In the genomic region with DNA sequence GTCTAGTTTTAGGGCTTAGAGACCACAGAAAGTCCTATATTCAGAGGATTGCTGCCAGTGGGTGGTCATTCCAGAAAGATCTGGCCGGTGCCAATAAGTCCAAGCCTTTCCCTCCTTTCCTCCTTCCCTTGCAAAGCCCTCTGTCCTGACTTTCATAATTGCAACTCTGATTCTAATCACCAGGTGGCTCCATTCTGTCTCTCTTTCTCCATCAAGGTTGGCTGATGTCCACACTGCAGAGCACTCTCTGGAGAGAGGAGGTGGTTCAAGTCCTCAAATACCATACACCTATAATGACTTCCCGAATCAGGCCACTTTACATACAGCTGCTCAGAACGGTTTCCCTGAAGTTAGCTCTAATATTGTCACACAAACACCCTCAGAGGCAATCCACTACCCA, we compare ENCODE assay signal across 9 cellular contexts. TPM values are rescaled to one million over a fixed set of nuclear protein-coding genes. Genes with fewer than 3 reads are reported as not detected.
DNase-seq lines count a peak whose midpoint lies in the region; ATAC-seq and TF ChIP-seq lines count a peak whose summit lies in the region.
"Had no signal": no experiment of that assay in that cellular context is flagged by ENCODE, and none has a peak within 500 bp of the region (broad histone marks: within the 10 kb centered on the region; RNA-seq: fewer than 3 reads in every experiment).

No MANE protein-coding gene starts in this region.

- 54 to 83% methylated on average over 3 of the region's 3 CpGs for WGBS in aorta, 2 donors

- H3K9me3 ChIP-seq in aorta (ENCODE audit: control insufficient read depth, low read length), result no peaks in the 10 kb centered on the region

- no peaks in the 10 kb centered on the region for H3K27me3 Mint-ChIP-seq in activated T-helper 2 cell treated with anti-CD3 and anti-CD28 coated beads, Interferon-gamma antibody, Interleukin-2, Interleukin-4, amounts not matched to agents 10 μg/mL and 5 μg/mL and 100 μg/mL, durations not matched to agents 14 hours and 24 hours and 36 hours (ENCODE audit: low read depth)
- H3K27me3 Mint-ChIP-seq: activated naive CD4-positive, alpha-beta T cell treated with anti-CD3 and anti-CD28 coated beads, Interleukin-2, amount 50 U/mL, for 24 hours had no signal

- DNase-seq in AG20443 (ENCODE audit: low spot score) (peak; percentile 38), HCEC 1CT (peak; percentile 23), NCI-H82 treated with DMSO at 0.1 percent for 48 hours (lab: John Stamatoyannopoulos, UW; ENCODE audit: unreplicated experiment) (peak; percentile 1), fibroblast of the aortic adventitia (ENCODE audit: low read depth) (peak; percentile 54), occipital lobe (lab: John Stamatoyannopoulos, UW) (no peak), aorta (no peak)
- no peak for DNase-seq in activated CD4-positive, CD25-positive, alpha-beta regulatory T cell (lab: John Stamatoyannopoulos, UW)
- DNase-seq in activated T-helper 2 cell treated with anti-CD3 and anti-CD28 coated beads, Interferon-gamma antibody, Interleukin-2, Interleukin-4, amounts not matched to agents 10 μg/mL and 5 μg/mL and 100 μg/mL, durations not matched to agents 14 hours and 24 hours and 36 hours (ENCODE audit: low spot score), result no peak

- H3K27ac Mint-ChIP-seq in activated T-helper 2 cell treated with anti-CD3 and anti-CD28 coated beads, Interferon-gamma antibody, Interleukin-2, Interleukin-4, amounts not matched to agents 10 μg/mL and 5 μg/mL and 100 μg/mL, durations not matched to agents 14 hours and 24 hours and 36 hours, result no peak overlapping the region
- H3K27ac Mint-ChIP-seq: activated naive CD4-positive, alpha-beta T cell treated with anti-CD3 and anti-CD28 coated beads, Interleukin-2, amount 50 U/mL, for 24 hours had no signal

- H3K4me1 Mint-ChIP-seq in activated T-helper 2 cell treated with anti-CD3 and anti-CD28 coated beads, Interferon-gamma antibody, Interleukin-2, Interleukin-4, amounts not matched to agents 10 μg/mL and 5 μg/mL and 100 μg/mL, durations not matched to agents 14 hours and 24 hours and 36 hours (ENCODE audit: low read depth), result no peaks in the 10 kb centered on the region
- H3K4me1 Mint-ChIP-seq: activated naive CD4-positive, alpha-beta T cell treated with anti-CD3 and anti-CD28 coated beads, Interleukin-2, amount 50 U/mL, for 24 hours had no signal

- peak; percentile 56 for TF ChIP-seq CTCF in fibroblast of the aortic adventitia (IDR thresholded peaks at IDR 0.05; ENCODE audit: insufficient read depth, low read length)

- H3K36me3 Mint-ChIP-seq in activated T-helper 2 cell treated with anti-CD3 and anti-CD28 coated beads, Interferon-gamma antibody, Interleukin-2, Interleukin-4, amounts not matched to agents 10 μg/mL and 5 μg/mL and 100 μg/mL, durations not matched to agents 14 hours and 24 hours and 36 hours (ENCODE audit: low read depth), result no peaks in the 10 kb centered on the region

- no peak overlapping the region for H3K27ac ChIP-seq in aorta (ENCODE audit: low read depth in 1 of 2, low read length in 2 of 2)

- H3K4me3 Mint-ChIP-seq in activated T-helper 2 cell treated with anti-CD3 and anti-CD28 coated beads, Interferon-gamma antibody, Interleukin-2, Interleukin-4, amounts not matched to agents 10 μg/mL and 5 μg/mL and 100 μg/mL, durations not matched to agents 14 hours and 24 hours and 36 hours (ENCODE audit: low read depth), result no peak overlapping the region
- H3K4me3 Mint-ChIP-seq: activated naive CD4-positive, alpha-beta T cell treated with anti-CD3 and anti-CD28 coated beads, Interleukin-2, amount 50 U/mL, for 24 hours had no signal

- intact Hi-C loops in activated T-helper 2 cell treated with anti-CD3 and anti-CD28 coated beads, Interferon-gamma antibody, Interleukin-2, Interleukin-4, amounts not matched to agents 10 μg/mL and 5 μg/mL and 100 μg/mL, durations not matched to agents 14 hours and 24 hours and 36 hours (cut with micrococcal nuclease), result no loop called here
- intact Hi-C loops in aorta (cut with DNase I), result no loop called here

- no peak overlapping the region for H3K4me3 ChIP-seq in fibroblast of the aortic adventitia (ENCODE audit: low read depth, low read length)
- no peak overlapping the region for H3K4me3 ChIP-seq in aorta (ENCODE audit: low read length in 2 of 2)

- no peaks in the 10 kb centered on the region for H3K27me3 ChIP-seq in aorta (ENCODE audit: control insufficient read depth in 1 of 2, insufficient read depth in 2 of 2, low read length in 1 of 2)

- H3K9me3 Mint-ChIP-seq in activated T-helper 2 cell treated with anti-CD3 and anti-CD28 coated beads, Interferon-gamma antibody, Interleukin-2, Interleukin-4, amounts not matched to agents 10 μg/mL and 5 μg/mL and 100 μg/mL, durations not matched to agents 14 hours and 24 hours and 36 hours, result no peaks in the 10 kb centered on the region
- H3K9me3 Mint-ChIP-seq: activated naive CD4-positive, alpha-beta T cell treated with anti-CD3 and anti-CD28 coated beads, Interleukin-2, amount 50 U/mL, for 24 hours had no signal

- no peak for ATAC-seq in aorta (ENCODE audit: low FRiP score)

- H3K36me3 ChIP-seq in aorta (ENCODE audit: control insufficient read depth in 1 of 2, insufficient read depth in 2 of 2, low read length in 1 of 2), result no peaks in the 10 kb centered on the region

- no peaks in the 10 kb centered on the region for H3K4me1 ChIP-seq in aorta (ENCODE audit: control insufficient read depth in 1 of 2, insufficient read depth in 2 of 2, low read length in 2 of 2)

RNA-seq across cellular contexts. Expression of a gene that starts 22.4 kb away (rescaled TPM):
- total RNA-seq in fibroblast of the aortic adventitia (ENCODE audit: low replicate concordance), result 4.0 and 25.4 TPM in 2 replicates
- total RNA-seq in occipital lobe, result 14.5 TPM
- total RNA-seq in activated T-helper 2 cell treated with anti-CD3 and anti-CD28 coated beads, Interferon-gamma antibody, Interleukin-2, Interleukin-4, amounts not matched to agents 10 μg/mL and 5 μg/mL and 100 μg/mL, durations not matched to agents 14 hours and 24 hours and 36 hours, result 4.7 and 6.3 TPM in 2 replicates
- total RNA-seq in aorta, result 10 to 100 TPM; 18.9 to 28.6 TPM
- 10 to 100 TPM in 1 of 2 donors, 1 to 10 TPM in 1; 2.6 to 16.5 TPM for polyA plus RNA-seq in aorta

RNA-seq across cellular contexts. Expression of a gene that starts 54.9 kb away (rescaled TPM):
- total RNA-seq in fibroblast of the aortic adventitia (ENCODE audit: low replicate concordance) (66.2 and 161 TPM in 2 replicates), occipital lobe (92.5 TPM), aorta (10 to 100 TPM; 52.9 to 53.1 TPM)
- total RNA-seq in activated T-helper 2 cell treated with anti-CD3 and anti-CD28 coated beads, Interferon-gamma antibody, Interleukin-2, Interleukin-4, amounts not matched to agents 10 μg/mL and 5 μg/mL and 100 μg/mL, durations not matched to agents 14 hours and 24 hours and 36 hours, result 17.5 and 18.0 TPM in 2 replicates
- polyA plus RNA-seq in aorta, result 10 to 100 TPM; 49.3 to 51.1 TPM

RNA-seq across cellular contexts. Expression of a gene that starts 55.2 kb away (rescaled TPM):
- total RNA-seq in fibroblast of the aortic adventitia (ENCODE audit: low replicate concordance) (18.8 and 19.6 TPM in 2 replicates), occipital lobe (20.7 TPM), aorta (10 to 100 TPM; 23.7 to 26.0 TPM)
- total RNA-seq in activated T-helper 2 cell treated with anti-CD3 and anti-CD28 coated beads, Interferon-gamma antibody, Interleukin-2, Interleukin-4, amounts not matched to agents 10 μg/mL and 5 μg/mL and 100 μg/mL, durations not matched to agents 14 hours and 24 hours and 36 hours, result 82.9 and 89.1 TPM in 2 replicates
- polyA plus RNA-seq in aorta, result 10 to 100 TPM; 25.3 to 41.4 TPM

Comparison
In these comparisons a context has a peak if more than half of its experiments do, and no peak if none do; other contexts are left out.
1. DNase-seq: peak in AG20443 (single experiment), HCEC 1CT (single experiment), NCI-H82 treated with DMSO at 0.1 percent for 48 hours (single experiment) and fibroblast of the aortic adventitia (single experiment); none in activated CD4-positive, CD25-positive, alpha-beta regulatory T cell (0 of 4), occipital lobe (single experiment), activated T-helper 2 cell treated with anti-CD3 and anti-CD28 coated beads, Interferon-gamma antibody, Interleukin-2, Interleukin-4, amounts not matched to agents 10 μg/mL and 5 μg/mL and 100 μg/mL, durations not matched to agents 14 hours and 24 hours and 36 hours (single experiment) and aorta (0 of 2).